20 cellular contexts compared by ENCODE assay signal in the genomic region with DNA sequence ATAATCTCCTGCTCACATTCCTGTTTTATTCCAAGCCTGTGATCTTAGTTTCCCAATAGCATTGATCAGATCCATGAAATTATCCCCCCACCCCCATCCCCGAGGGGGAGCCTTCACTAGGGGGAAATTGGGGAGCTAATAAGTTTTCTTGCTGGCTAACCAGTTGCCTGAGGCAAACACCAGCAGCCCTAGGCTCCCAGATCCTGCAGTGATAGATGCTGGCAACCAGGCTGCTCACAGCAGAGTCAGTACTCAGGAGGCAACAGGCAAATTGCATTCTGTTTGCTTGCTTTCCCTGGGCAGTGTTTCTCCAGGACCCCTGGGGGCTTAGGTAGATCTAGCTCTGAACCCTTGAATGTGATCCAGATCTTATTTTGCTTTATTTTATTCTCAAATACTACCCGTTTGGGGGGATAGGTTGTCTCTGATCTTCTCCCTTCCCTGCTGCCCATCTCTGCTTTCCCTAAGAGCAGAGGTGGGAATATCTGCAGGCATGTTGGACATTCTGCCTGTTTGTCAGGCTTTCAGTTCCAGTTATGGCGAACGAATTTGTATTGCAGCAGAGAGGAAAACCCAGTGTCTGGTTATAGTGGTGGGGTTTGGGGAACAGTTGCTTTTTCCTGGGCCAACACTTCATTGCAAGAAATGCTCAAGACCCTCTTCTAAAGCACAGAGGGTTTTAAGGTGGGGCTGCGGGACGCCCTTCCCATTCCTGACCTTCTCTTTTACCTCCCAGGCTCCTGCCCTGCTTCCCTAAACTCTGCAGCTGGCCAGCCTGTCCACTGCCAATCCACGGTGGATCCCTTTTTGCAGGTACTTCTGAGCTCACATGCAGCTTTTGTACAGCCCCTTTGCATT.
DNase-seq lines count a peak whose midpoint lies in the region; ATAC-seq and TF ChIP-seq lines count a peak whose summit lies in the region.
"Had no signal": no experiment of that assay in that cellular context is flagged by ENCODE, and none has a peak within 500 bp of the region (broad histone marks: within the 10 kb centered on the region; RNA-seq: fewer than 3 reads in every experiment).

No MANE protein-coding gene starts in this region.

- H3K4me3 ChIP-seq in endodermal cell (ENCODE audit: low read length): no peak overlapping the region
- H3K4me3 ChIP-seq: GM23248 had no signal

- no peak overlapping the region for H3K27ac ChIP-seq in endodermal cell (ENCODE audit: low read depth, low read length)
- H3K27ac ChIP-seq: 22Rv1, GM23248 had no signal

- WGBS in endodermal cell (ENCODE audit: insufficient coverage in 1 of 2, insufficient read length in 1 of 2), 2 experiments: 88 to 93% methylated on average over 3 to 7 of the region's 7 CpGs

- DNase-seq in DMS 273 (lab: John Stamatoyannopoulos, UW; ENCODE audit: unreplicated experiment) (peak; percentile 31), DMS 273 treated with DMSO at 0.1 percent for 48 hours (lab: John Stamatoyannopoulos, UW) (no peak), SK-N-DZ (ENCODE audit: low spot score) (peak; percentile 43), endodermal cell (peak; percentile 62), neural crest cell (ENCODE audit: low read depth, low spot score) (no peak), NOMO-1 treated with DMSO at 0.1 percent for 48 hours (lab: John Stamatoyannopoulos, UW; ENCODE audit: unreplicated experiment) (no peak)
- DNase-seq: Calu3; CD4-positive, alpha-beta T cell; DMS79; GM23248; NCI-H1105 treated with DMSO at 0.1 percent for 48 hours; NCI-H2029; NCI-H526; RPMI8226; SIG-M5 had no signal

- TF ChIP-seq POLR2A in GM18505 (IDR thresholded peaks at IDR 0.05; ENCODE audit: borderline replicate concordance, extremely low read depth, insufficient read depth, insufficient read length): no peak

- no peak overlapping the region for H3K9ac ChIP-seq in endodermal cell (ENCODE audit: extremely low read depth, low read length, poor library complexity, severe bottlenecking)
- H3K9ac ChIP-seq: GM23248 had no signal

- H3K9me3 Mint-ChIP-seq in endodermal cell (no peaks in the 10 kb centered on the region), neural crest cell (no peaks in the 10 kb centered on the region)
- H3K9me3 Mint-ChIP-seq: CD4-positive, alpha-beta T cell had no signal

- TF ChIP-seq CTCF in endodermal cell (conservative IDR thresholded peaks at IDR 0.05) (no peak), neural crest cell (conservative IDR thresholded peaks at IDR 0.05) (no peak)

- H3K27ac Mint-ChIP-seq in endodermal cell: no peak overlapping the region
- H3K27ac Mint-ChIP-seq in neural crest cell (ENCODE audit: unreplicated experiment): peak overlapping the region; percentile 17
- H3K27ac Mint-ChIP-seq: B cell; CD4-positive, alpha-beta T cell had no signal

- H3K4me1 Mint-ChIP-seq in endodermal cell: peaks cover 69% of the 10 kb centered on the region
- H3K4me1 Mint-ChIP-seq in neural crest cell: peaks cover 49% of the 10 kb centered on the region
- H3K4me1 Mint-ChIP-seq: B cell had no signal

- H3K4me1 ChIP-seq in endodermal cell (ENCODE audit: control insufficient read depth, insufficient read depth, low read length): peaks cover 43% of the 10 kb centered on the region

- H3K27me3 ChIP-seq in endodermal cell (ENCODE audit: control insufficient read depth, insufficient read depth, low read length, poor library complexity, severe bottlenecking): no peaks in the 10 kb centered on the region

- ATAC-seq in GM18505 (IDR thresholded peaks at IDR 0.05; ENCODE audit: unreplicated experiment) (no peak), GM21447 (IDR thresholded peaks at IDR 0.05; ENCODE audit: unreplicated experiment) (no peak)
- ATAC-seq: HCT116 had no signal

- no peaks in the 10 kb centered on the region for H3K36me3 ChIP-seq in endodermal cell (ENCODE audit: control insufficient read depth, insufficient read depth, low read length)

- H3K27me3 Mint-ChIP-seq in endodermal cell (ENCODE audit: insufficient read depth) (no peaks in the 10 kb centered on the region), neural crest cell (ENCODE audit: low read depth) (peaks cover 13% of the 10 kb centered on the region)

- no peaks in the 10 kb centered on the region for H3K9me3 ChIP-seq in endodermal cell (ENCODE audit: control insufficient read depth, low read length)

- H3K4me3 Mint-ChIP-seq in endodermal cell (no peak overlapping the region), neural crest cell (no peak overlapping the region)
- H3K4me3 Mint-ChIP-seq: B cell; CD4-positive, alpha-beta T cell had no signal

- H3K36me3 Mint-ChIP-seq in endodermal cell (ENCODE audit: low read depth) (no peaks in the 10 kb centered on the region), neural crest cell (ENCODE audit: low read depth) (no peaks in the 10 kb centered on the region)

Comparison
In these comparisons a context has a peak if more than half of its experiments do, and no peak if none do; other contexts are left out.
1. DNase-seq: peak in DMS 273 (single experiment), SK-N-DZ (single experiment) and endodermal cell (single experiment); none in DMS 273 treated with DMSO at 0.1 percent for 48 hours (single experiment), neural crest cell (single experiment) and NOMO-1 treated with DMSO at 0.1 percent for 48 hours (single experiment).